Comparison of ENCODE assay signal across 8 cellular contexts in the genomic region with DNA sequence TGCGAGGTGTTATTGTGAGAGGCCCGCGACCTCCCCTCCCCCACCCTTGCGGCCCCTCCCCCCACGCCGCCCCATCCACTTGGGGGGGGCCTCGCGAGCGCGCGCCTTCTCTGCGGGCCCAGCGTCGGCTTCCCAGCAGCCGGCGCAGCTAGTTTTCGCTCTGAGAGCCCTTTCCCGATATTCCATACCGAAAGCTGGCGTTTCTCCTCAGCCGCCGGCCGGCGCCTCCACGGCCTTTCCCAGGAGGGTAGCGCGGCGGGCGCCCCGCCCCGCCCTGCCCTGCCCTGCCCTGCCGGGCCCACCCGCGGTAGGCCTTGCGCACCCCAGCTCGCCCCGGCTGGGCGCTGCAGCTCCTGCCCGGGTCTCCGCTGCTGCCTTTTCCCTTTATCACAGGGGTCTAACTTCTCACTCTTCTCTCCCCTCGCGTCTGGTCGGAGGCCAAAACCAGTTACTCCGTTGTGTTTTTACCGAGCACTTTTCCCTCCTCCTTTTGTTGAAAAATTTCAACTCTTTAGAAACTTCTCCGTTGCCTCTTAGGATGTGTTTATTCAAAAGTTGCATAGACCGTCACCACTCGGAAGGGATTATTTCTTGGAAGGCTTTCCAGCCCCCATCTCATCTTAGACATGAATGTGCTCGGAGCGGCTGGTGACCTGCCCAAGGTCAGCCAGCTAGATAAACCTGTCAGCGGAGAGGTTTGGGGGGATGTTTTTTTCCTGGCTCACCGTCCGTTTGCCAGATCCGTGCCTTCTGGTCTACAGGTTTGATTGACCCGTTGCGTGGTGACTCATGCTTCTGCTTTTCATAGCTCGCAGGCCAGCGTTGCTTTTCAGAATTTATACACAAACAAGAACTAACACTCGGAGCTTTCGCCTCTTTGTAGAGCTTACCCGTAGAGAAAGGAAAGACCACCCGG. TPM values are rescaled to one million over a fixed set of nuclear protein-coding genes. Genes with fewer than 3 reads are reported as not detected.
DNase-seq lines count a peak whose midpoint lies in the region; ATAC-seq and TF ChIP-seq lines count a peak whose summit lies in the region.

No MANE protein-coding gene starts in this region.

- H3K27ac ChIP-seq in ectodermal cell (ENCODE audit: insufficient read depth, low read depth, low read length, poor library complexity, severe bottlenecking) (peak overlapping the region; percentile 77), liver (ENCODE audit: low read depth in 1 of 2, low read length in 2 of 2) (peak overlapping the region; percentile 77 to 91)

- H3K4me1 ChIP-seq in ectodermal cell (ENCODE audit: control insufficient read depth, insufficient read depth, low read length) (peaks cover 15% of the 10 kb centered on the region), liver (ENCODE audit: control insufficient read depth in 4 of 4, insufficient read depth in 4 of 4, low read length in 3 of 4) (peaks cover 2 to 21% (median 11%) of the 10 kb centered on the region in 4 donors)

- no peak for TF ChIP-seq RAD21 in liver (IDR thresholded peaks at IDR 0.05)

- H3K9me3 ChIP-seq in MG63 (no peaks in the 10 kb centered on the region), ectodermal cell (ENCODE audit: control insufficient read depth, low read length) (no peaks in the 10 kb centered on the region), liver (ENCODE audit: control insufficient read depth in 4 of 4, low read length in 3 of 4) (no peaks in the 10 kb centered on the region)

- H3K9ac ChIP-seq in liver (ENCODE audit: low read depth in 1 of 2, low read length in 2 of 2) = peak overlapping the region; percentile 21 to 92

- TF ChIP-seq CTCF in liver (IDR thresholded peaks at IDR 0.05; ENCODE audit: low read depth, low read length, missing input control) = no peak

- peak; percentile 16 to 32 for DNase-seq in SHP77 (lab: John Stamatoyannopoulos, UW)
- no peak for DNase-seq in SHP77 treated with DMSO at 0.1 percent for 48 hours (lab: John Stamatoyannopoulos, UW)
- DNase-seq in MG63 = peak; percentile 70
- DNase-seq in activated CD4-positive, CD25-positive, alpha-beta regulatory T cell treated with anti-CD3 and anti-CD28 coated beads, Interleukin-2, amount 50 U/mL, for 72 hours = peak; percentile 43
- DNase-seq in stimulated activated CD8-positive, alpha-beta memory T cell treated with anti-CD3 and anti-CD28 coated beads, Interleukin-4, amount 100 ng/mL, for 48 hours = peak; percentile 55

- H3K4me3 ChIP-seq in MG63 = peak overlapping the region; percentile 65
- peak overlapping the region; percentile 78 for H3K4me3 ChIP-seq in ectodermal cell (ENCODE audit: insufficient read depth, low read depth, low read length)
- peak overlapping the region; percentile 86 to 100 (median 88) for H3K4me3 ChIP-seq in liver (ENCODE audit: low read depth in 1 of 3, low read length in 3 of 3)

- ATAC-seq in HG02571 (IDR thresholded peaks at IDR 0.05; ENCODE audit: unreplicated experiment) = peak; percentile 37

- 1% methylated on average over 62 of the region's 62 CpGs for WGBS in ectodermal cell, 2 experiments
- under 1% methylated on average over 62 of the region's 62 CpGs for WGBS in liver

- H3K27me3 ChIP-seq in MG63 (no peaks in the 10 kb centered on the region), ectodermal cell (ENCODE audit: control insufficient read depth, insufficient read depth, low read length, poor library complexity, severe bottlenecking) (no peaks in the 10 kb centered on the region), liver (ENCODE audit: control insufficient read depth in 4 of 4, insufficient read depth in 4 of 4, low read length in 3 of 4) (no peaks in the 10 kb centered on the region)

- H3K36me3 ChIP-seq in MG63 (peaks cover 33% of the 10 kb centered on the region), ectodermal cell (ENCODE audit: control insufficient read depth, insufficient read depth, low read length) (no peaks in the 10 kb centered on the region), liver (ENCODE audit: control insufficient read depth in 4 of 4, insufficient read depth in 3 of 4, low read depth in 1 of 4, low read length in 3 of 4) (peaks cover 0 to 6% (median 4%) of the 10 kb centered on the region in 4 donors)

TF ChIP-seq in liver, 16 proteins besides CTCF, POLR2A, EP300 and RAD21:
- TF ChIP-seq HNF4A (conservative IDR thresholded peaks at IDR 0.05) = peak in 1 of 2 donors; percentile 2
- TF ChIP-seq EGR1 (IDR thresholded peaks at IDR 0.05; ENCODE audit: low read depth in 2 of 2) = no peak
- TF ChIP-seq HNF4G (IDR thresholded peaks at IDR 0.05) = no peak
- TF ChIP-seq NR2F2 (IDR thresholded peaks at IDR 0.05) = no peak
- TF ChIP-seq GABPA (IDR thresholded peaks at IDR 0.05 in 1 of 2, conservative IDR thresholded peaks at IDR 0.05 in 1 of 2) = peak in 1 of 2 donors; percentile 43
- TF ChIP-seq RXRA (IDR thresholded peaks at IDR 0.05) = no peak
- TF ChIP-seq, protein P1, sequence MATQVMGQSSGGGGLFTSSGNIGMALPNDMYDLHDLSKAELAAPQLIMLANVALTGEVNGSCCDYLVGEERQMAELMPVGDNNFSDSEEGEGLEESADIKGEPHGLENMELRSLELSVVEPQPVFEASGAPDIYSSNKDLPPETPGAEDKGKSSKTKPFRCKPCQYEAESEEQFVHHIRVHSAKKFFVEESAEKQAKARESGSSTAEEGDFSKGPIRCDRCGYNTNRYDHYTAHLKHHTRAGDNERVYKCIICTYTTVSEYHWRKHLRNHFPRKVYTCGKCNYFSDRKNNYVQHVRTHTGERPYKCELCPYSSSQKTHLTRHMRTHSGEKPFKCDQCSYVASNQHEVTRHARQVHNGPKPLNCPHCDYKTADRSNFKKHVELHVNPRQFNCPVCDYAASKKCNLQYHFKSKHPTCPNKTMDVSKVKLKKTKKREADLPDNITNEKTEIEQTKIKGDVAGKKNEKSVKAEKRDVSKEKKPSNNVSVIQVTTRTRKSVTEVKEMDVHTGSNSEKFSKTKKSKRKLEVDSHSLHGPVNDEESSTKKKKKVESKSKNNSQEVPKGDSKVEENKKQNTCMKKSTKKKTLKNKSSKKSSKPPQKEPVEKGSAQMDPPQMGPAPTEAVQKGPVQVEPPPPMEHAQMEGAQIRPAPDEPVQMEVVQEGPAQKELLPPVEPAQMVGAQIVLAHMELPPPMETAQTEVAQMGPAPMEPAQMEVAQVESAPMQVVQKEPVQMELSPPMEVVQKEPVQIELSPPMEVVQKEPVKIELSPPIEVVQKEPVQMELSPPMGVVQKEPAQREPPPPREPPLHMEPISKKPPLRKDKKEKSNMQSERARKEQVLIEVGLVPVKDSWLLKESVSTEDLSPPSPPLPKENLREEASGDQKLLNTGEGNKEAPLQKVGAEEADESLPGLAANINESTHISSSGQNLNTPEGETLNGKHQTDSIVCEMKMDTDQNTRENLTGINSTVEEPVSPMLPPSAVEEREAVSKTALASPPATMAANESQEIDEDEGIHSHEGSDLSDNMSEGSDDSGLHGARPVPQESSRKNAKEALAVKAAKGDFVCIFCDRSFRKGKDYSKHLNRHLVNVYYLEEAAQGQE (IDR thresholded peaks at IDR 0.05) = no peak
- TF ChIP-seq SP1 (IDR thresholded peaks at IDR 0.05) = no peak
- TF ChIP-seq, protein P2, sequence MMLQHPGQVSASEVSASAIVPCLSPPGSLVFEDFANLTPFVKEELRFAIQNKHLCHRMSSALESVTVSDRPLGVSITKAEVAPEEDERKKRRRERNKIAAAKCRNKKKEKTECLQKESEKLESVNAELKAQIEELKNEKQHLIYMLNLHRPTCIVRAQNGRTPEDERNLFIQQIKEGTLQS (IDR thresholded peaks at IDR 0.05) = peak; percentile 72
- peak; percentile 93 to 95 for TF ChIP-seq JUND (IDR thresholded peaks at IDR 0.05)
TF ChIP-seq in liver: peak in this region for 4.

RNA-seq across cellular contexts. Expression of a gene that starts 0.6 kb away (rescaled TPM):
- total RNA-seq in MG63 (2014; rRNA removed; shearing (Covaris generic); ENCODE audit: low replicate concordance) = 143 and 205 TPM in 2 replicates
- polyA plus RNA-seq in ectodermal cell (2013, experiment 1 of 4) = 96.9 TPM
- polyA plus RNA-seq in ectodermal cell (2013, experiment 2 of 4) = 107 TPM
- 69.2 TPM for polyA plus RNA-seq in ectodermal cell (2013, experiment 3 of 4)
- 70.9 TPM for polyA plus RNA-seq in ectodermal cell (2013, experiment 4 of 4)
- 10 to 100 TPM; 33.4 to 39.8 TPM for total RNA-seq in liver
- 10 to 100 TPM; 12.7 to 16.4 TPM for polyA plus RNA-seq in liver

RNA-seq across cellular contexts. Expression of a gene that starts 33.8 kb away (rescaled TPM):
- total RNA-seq in MG63 (2014; rRNA removed; shearing (Covaris generic); ENCODE audit: low replicate concordance) = 2.7 and 19.8 TPM in 2 replicates
- polyA plus RNA-seq in ectodermal cell (2013, experiment 1 of 4) = 31.1 TPM
- 34.7 TPM for polyA plus RNA-seq in ectodermal cell (2013, experiment 2 of 4)
- polyA plus RNA-seq in ectodermal cell (2013, experiment 3 of 4) = 22.3 TPM
- 25.6 TPM for polyA plus RNA-seq in ectodermal cell (2013, experiment 4 of 4)
- total RNA-seq in liver = 10 to 100 TPM; 21.7 to 42.9 TPM
- 10 to 100 TPM; 11.2 to 23.1 TPM for polyA plus RNA-seq in liver

RNA-seq across cellular contexts. Expression of a gene that starts 46.5 kb away (rescaled TPM):
- 4.1 and 4.3 TPM in 2 replicates for total RNA-seq in MG63 (2014; rRNA removed; shearing (Covaris generic); ENCODE audit: low replicate concordance)
- polyA plus RNA-seq in ectodermal cell (2013, experiment 1 of 4) = 28.4 TPM
- 32.4 TPM for polyA plus RNA-seq in ectodermal cell (2013, experiment 2 of 4)
- polyA plus RNA-seq in ectodermal cell (2013, experiment 3 of 4) = 21.5 TPM
- polyA plus RNA-seq in ectodermal cell (2013, experiment 4 of 4) = 24.6 TPM
- 10 to 100 TPM; 17.6 to 52.4 TPM for total RNA-seq in liver
- polyA plus RNA-seq in liver = 10 to 100 TPM in 1 of 2 donors, 1 to 10 TPM in 1; 6.9 to 11.2 TPM

RNA-seq across cellular contexts. Expression of a gene that starts 54.4 kb away (rescaled TPM):
- total RNA-seq in MG63 (2014; rRNA removed; shearing (Covaris generic); ENCODE audit: low replicate concordance) = 0.44 and 0.92 TPM in 2 replicates
- 440 TPM for polyA plus RNA-seq in ectodermal cell (2013, experiment 1 of 4)
- 353 TPM for polyA plus RNA-seq in ectodermal cell (2013, experiment 2 of 4)
- 231 TPM for polyA plus RNA-seq in ectodermal cell (2013, experiment 3 of 4)
- polyA plus RNA-seq in ectodermal cell (2013, experiment 4 of 4) = 253 TPM
- total RNA-seq in liver = 100 to 1,000 TPM in 1 of 2 donors, 1 to 10 TPM in 1; 7.4 to 168 TPM
- 100 to 1,000 TPM in 1 of 2 donors, 10 to 100 TPM in 1; 24.6 to 309 TPM for polyA plus RNA-seq in liver
